1 cellular context compared by ENCODE assay signal in the genomic region with DNA sequence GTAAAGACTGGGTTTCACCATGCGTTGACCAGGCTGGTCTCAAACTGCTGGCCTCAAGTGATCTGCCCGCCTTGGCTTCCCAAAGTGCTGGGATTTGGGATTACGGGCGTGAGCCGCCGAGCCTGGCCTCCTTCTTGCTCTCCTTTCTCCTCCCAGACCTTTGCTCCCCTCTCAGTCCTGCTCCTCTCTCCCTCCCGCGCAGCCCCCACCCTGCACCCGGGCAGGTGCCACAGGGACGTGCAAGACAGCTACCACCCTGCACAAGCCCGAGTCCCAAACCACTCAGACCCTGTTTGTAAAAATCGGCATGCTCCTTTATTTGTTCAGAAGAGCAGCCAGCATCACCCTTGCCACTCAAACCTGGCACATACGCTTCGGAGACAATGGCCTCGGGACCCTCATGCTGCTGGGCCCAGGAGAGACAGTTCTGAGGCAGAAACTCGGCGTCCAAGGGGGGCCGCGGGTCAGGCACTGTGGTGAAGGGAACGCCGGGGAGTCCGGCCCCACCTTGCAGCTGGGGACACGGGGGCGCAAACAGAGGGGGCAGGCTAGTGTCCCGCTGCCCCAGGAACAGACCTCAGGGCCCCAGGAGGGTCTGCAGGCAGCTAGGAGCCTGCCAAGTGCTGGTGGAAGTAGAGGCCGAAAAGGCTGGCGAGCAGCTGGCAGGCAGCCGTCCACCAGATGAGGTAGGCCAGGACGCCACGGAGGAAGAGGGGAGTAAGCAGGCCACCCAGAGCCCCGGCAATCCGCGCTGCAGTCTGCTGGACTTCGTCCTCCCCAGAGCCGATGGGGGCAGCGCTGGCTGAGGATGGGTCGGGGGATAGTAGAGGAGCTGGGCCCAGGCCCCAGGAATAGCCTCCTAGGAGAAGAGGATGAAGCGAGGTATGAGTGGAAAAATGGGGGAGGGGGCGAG.
TF ChIP-seq lines count a peak whose summit lies in the region.

No MANE protein-coding gene starts in this region.

TF ChIP-seq in H1, 55 proteins besides CTCF, POLR2A, EP300 and RAD21:
- no peak for TF ChIP-seq PHF8 (conservative IDR thresholded peaks at IDR 0.05; ENCODE audit: low read depth, low read length)
